8 cellular contexts compared by ENCODE assay signal in genomic region chrX:41334866-41335589, GRCh38. TPM values are rescaled to one million over a fixed set of nuclear protein-coding genes. Genes with fewer than 3 reads are reported as not detected.
DNase-seq lines count a peak whose midpoint lies in the region; ATAC-seq, FAIRE-seq and TF ChIP-seq lines count a peak whose summit lies in the region.

No MANE protein-coding gene starts in this region.

- TF ChIP-seq CTCF in GM13976 (IDR thresholded peaks at IDR 0.05; ENCODE audit: borderline replicate concordance, control extremely low read depth, extremely low read depth, insufficient read depth, missing control alignments) (no peak), ascending aorta (IDR thresholded peaks at IDR 0.05) (no peak)

- intact Hi-C loops in ascending aorta (cut with DNase I), result loop anchor here (2.0 to 5.0 kb wide), 4 partner anchors 58 to 688 kb away; partner anchors contain the start of genes CXorf38 and USP9X

- DNase-seq in GM13976 (ENCODE audit: low spot score) (peak; percentile 64), T-helper 1 cell (peak; percentile 39 to 81 (median 58)), ascending aorta (ENCODE audit: low spot score in 2 of 2) (peak; percentile 27 to 82), small intestine (peak; percentile 41), DMS79 (lab: John Stamatoyannopoulos, UW) (no peak), COR-L47 (lab: John Stamatoyannopoulos, UW) (no peak)

- H3K9me3 ChIP-seq in ascending aorta (no peaks in the 10 kb centered on the region), small intestine (ENCODE audit: control insufficient read depth, low read depth) (no peaks in the 10 kb centered on the region)

- WGBS in small intestine, 3 donors, result 0 to 1% (median 0%) methylated on average over 28 to 35 of the region's 35 CpGs

- peak overlapping the region; percentile 82 to 99 for H3K4me3 ChIP-seq in ascending aorta
- H3K4me3 ChIP-seq in iPS-11a (ENCODE audit: low read depth, low read length), result peak overlapping the region; percentile 92
- peak overlapping the region; percentile 90 to 94 for H3K4me3 ChIP-seq in small intestine (ENCODE audit: low read depth in 1 of 2, low read length in 2 of 2)

- H3K36me3 ChIP-seq in ascending aorta (peaks cover 12 to 15% of the 10 kb centered on the region in 2 donors), small intestine (ENCODE audit: control insufficient read depth in 2 of 2, insufficient read depth in 2 of 2, low read length in 2 of 2) (peaks cover 0 to 3% of the 10 kb centered on the region in 2 donors)

- peak overlapping the region; percentile 99 to 100 for H3K27ac ChIP-seq in ascending aorta
- peak overlapping the region; percentile 99 to 100 for H3K27ac ChIP-seq in small intestine (ENCODE audit: low read depth in 1 of 2, low read length in 1 of 2)

- ATAC-seq in HG03025 (IDR thresholded peaks at IDR 0.05; ENCODE audit: low FRiP score, unreplicated experiment), result peak; percentile 6

- H3K4me1 ChIP-seq in ascending aorta, result peaks cover 0 to 11% of the 10 kb centered on the region in 2 donors
- peaks cover 3 to 4% of the 10 kb centered on the region in 2 donors for H3K4me1 ChIP-seq in small intestine (ENCODE audit: control insufficient read depth in 2 of 2, insufficient read depth in 1 of 2, low read depth in 1 of 2, low read length in 1 of 2)

- FAIRE-seq in small intestine (lab: Jason Lieb, UNC), result no peak

- in situ Hi-C loops in GM13976 (cut with MboI; ENCODE audit: low sequenced_read_pairs, unreplicated experiment), result no loop called here

- no peaks in the 10 kb centered on the region for H3K27me3 ChIP-seq in ascending aorta
- no peaks in the 10 kb centered on the region for H3K27me3 ChIP-seq in small intestine (ENCODE audit: control insufficient read depth in 2 of 2, insufficient read depth in 2 of 2, low read length in 2 of 2)

RNA-seq across cellular contexts. Expression of gene DDX3X, which starts 1.1 kb away (rescaled TPM):
- total RNA-seq in ascending aorta, result 89.3 TPM
- 100 to 1,000 TPM in 2 of 3 donors, 10 to 100 TPM in 1; 72.5 to 108 (median 102) TPM for polyA plus RNA-seq in small intestine

Comparison
In these comparisons a context has a peak if more than half of its experiments do, and no peak if none do; other contexts are left out.
1. DNase-seq: peak in GM13976 (single experiment), T-helper 1 cell (5 of 5), ascending aorta (2 of 2) and small intestine (single experiment); none in DMS79 (single experiment) and COR-L47 (single experiment).
2. Peak in every context shown above with its lines, with median percentiles within 50 percentile points of each other: H3K4me3 ChIP-seq.